In genomic region chr1:185789846-185790735, GRCh38 we compare ENCODE assay signal across 3 cellular contexts.
TF ChIP-seq lines count a peak whose summit lies in the region.

No MANE protein-coding gene starts in this region.

TF ChIP-seq in liver, 16 proteins besides CTCF, POLR2A, EP300 and RAD21:
- TF ChIP-seq JUND (IDR thresholded peaks at IDR 0.05) (no peak), SP1 (IDR thresholded peaks at IDR 0.05) (no peak), FOXA1 (IDR thresholded peaks at IDR 0.05) (no peak), NR2F2 (IDR thresholded peaks at IDR 0.05) (peak; percentile 18)
- TF ChIP-seq, protein P1, sequence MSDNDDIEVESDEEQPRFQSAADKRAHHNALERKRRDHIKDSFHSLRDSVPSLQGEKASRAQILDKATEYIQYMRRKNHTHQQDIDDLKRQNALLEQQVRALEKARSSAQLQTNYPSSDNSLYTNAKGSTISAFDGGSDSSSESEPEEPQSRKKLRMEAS (IDR thresholded peaks at IDR 0.05), result no peak

TF ChIP-seq in HepG2, 621 proteins besides CTCF, POLR2A, EP300 and RAD21:
- TF ChIP-seq KMT2B (CRISPR knock-in tag; IDR thresholded peaks at IDR 0.05), result no peak
- TF ChIP-seq NFKB2 (CRISPR knock-in tag; IDR thresholded peaks at IDR 0.05; ENCODE audit: borderline replicate concordance), result no peak
- no peak for TF ChIP-seq CSRNP1 (CRISPR knock-in tag; IDR thresholded peaks at IDR 0.05)
- TF ChIP-seq FOXJ3 (CRISPR knock-in tag; IDR thresholded peaks at IDR 0.05; ENCODE audit: borderline replicate concordance), result no peak
- TF ChIP-seq ZKSCAN8 (CRISPR knock-in tag; IDR thresholded peaks at IDR 0.05; ENCODE audit: borderline replicate concordance), result no peak
- no peak for TF ChIP-seq THRA (CRISPR knock-in tag; IDR thresholded peaks at IDR 0.05; ENCODE audit: borderline replicate concordance)
- TF ChIP-seq SNAPC4 (CRISPR knock-in tag; IDR thresholded peaks at IDR 0.05), result no peak
- TF ChIP-seq ZNF792 (CRISPR knock-in tag; IDR thresholded peaks at IDR 0.05), result no peak
- no peak for TF ChIP-seq DR1 (CRISPR knock-in tag; IDR thresholded peaks at IDR 0.05)
- TF ChIP-seq MTF2 (CRISPR knock-in tag; IDR thresholded peaks at IDR 0.05; ENCODE audit: borderline replicate concordance), result no peak
- TF ChIP-seq SRSF1 (optimal IDR thresholded peaks at IDR 0.05; ENCODE audit: low read depth, low read length), result no peak
- no peak for TF ChIP-seq CREB1 (IDR thresholded peaks at IDR 0.05)
- no peak for TF ChIP-seq CREB1 (CRISPR knock-in tag; IDR thresholded peaks at IDR 0.05)
- no peak for TF ChIP-seq ATF7-NPFF (CRISPR knock-in tag; IDR thresholded peaks at IDR 0.05; ENCODE audit: low read depth)
- TF ChIP-seq SRY (CRISPR knock-in tag; IDR thresholded peaks at IDR 0.05), result no peak
- TF ChIP-seq TSC22D2 (CRISPR knock-in tag; IDR thresholded peaks at IDR 0.05; ENCODE audit: borderline replicate concordance), result no peak
- no peak for TF ChIP-seq LRRFIP1 (CRISPR knock-in tag; conservative IDR thresholded peaks at IDR 0.05)

TF ChIP-seq in H1, 55 proteins besides CTCF, POLR2A, EP300 and RAD21:
- TF ChIP-seq BRCA1 (IDR thresholded peaks at IDR 0.05; ENCODE audit: low read depth, low read length) (no peak), CBX8 (IDR thresholded peaks at IDR 0.05; ENCODE audit: borderline replicate concordance, low read depth, low read length) (no peak), EGR1 (IDR thresholded peaks at IDR 0.05; ENCODE audit: borderline replicate concordance, low read depth, low read length) (no peak), SUZ12 (IDR thresholded peaks at IDR 0.05; ENCODE audit: low read length) (no peak), CEBPB (IDR thresholded peaks at IDR 0.05; ENCODE audit: low read depth, low read length) (no peak), GABPA (IDR thresholded peaks at IDR 0.05; ENCODE audit: borderline replicate concordance, insufficient read depth, low read length) (no peak), NRF1 (IDR thresholded peaks at IDR 0.05; ENCODE audit: low read depth, low read length) (no peak), TAF1 (IDR thresholded peaks at IDR 0.05; ENCODE audit: low read depth, low read length) (no peak)
- TF ChIP-seq, protein P1 (IDR thresholded peaks at IDR 0.05), result no peak
